ENCODE assay signal across 25 cellular contexts in the genomic region with DNA sequence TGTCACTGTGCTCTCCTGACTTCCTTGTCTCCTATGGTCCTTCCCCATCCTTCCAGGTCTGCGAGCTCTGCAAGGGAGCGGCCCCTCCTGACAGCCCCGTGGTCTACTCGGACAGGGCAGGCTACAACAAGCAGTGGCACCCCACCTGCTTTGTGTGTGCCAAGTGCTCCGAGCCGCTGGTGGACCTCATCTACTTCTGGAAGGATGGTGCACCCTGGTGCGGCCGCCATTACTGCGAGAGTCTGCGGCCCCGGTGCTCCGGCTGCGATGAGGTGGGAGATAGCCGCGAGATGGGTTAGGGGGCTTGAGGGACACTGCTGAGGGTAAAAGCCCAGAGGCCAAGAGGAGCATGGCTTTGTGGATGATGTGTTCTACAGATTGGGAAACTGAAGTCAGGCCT.
DNase-seq lines count a peak whose midpoint lies in the region; ATAC-seq, FAIRE-seq and TF ChIP-seq lines count a peak whose summit lies in the region.
"Had no signal": no experiment of that assay in that cellular context is flagged by ENCODE, and none has a peak within 500 bp of the region (broad histone marks: within the 10 kb centered on the region; RNA-seq: fewer than 3 reads in every experiment).

No MANE protein-coding gene starts in this region.

- H3K14ac ChIP-seq in mesenchymal stem cell (ENCODE audit: low read length in 2 of 2) = no peak overlapping the region

- no peak overlapping the region for H2BK120ac ChIP-seq in mesenchymal stem cell (ENCODE audit: low read depth, low read length)

- no peak overlapping the region for H3K27ac ChIP-seq in astrocyte (ENCODE audit: low read depth, low read length)
- H3K27ac ChIP-seq in mesenchymal stem cell (ENCODE audit: low read length, poor library complexity, severe bottlenecking) = no peak overlapping the region
- H3K27ac ChIP-seq in smooth muscle cell (ENCODE audit: low read depth) = peak overlapping the region; percentile 97
- H3K27ac ChIP-seq in suprapubic skin = no peak overlapping the region
- H3K27ac ChIP-seq: A549, C4-2B, GM23248 had no signal

- H4K8ac ChIP-seq in mesenchymal stem cell (ENCODE audit: low read length) = no peak overlapping the region

- peaks cover 28% of the 10 kb centered on the region for H3K4me1 Mint-ChIP-seq in astrocyte (ENCODE audit: low read depth, unreplicated experiment)

- H3K23ac ChIP-seq in mesenchymal stem cell (ENCODE audit: low read length in 2 of 2) = no peak overlapping the region

- no peak overlapping the region for H3K4me3 Mint-ChIP-seq in astrocyte (ENCODE audit: unreplicated experiment)
- H3K4me3 Mint-ChIP-seq: CD4-positive, CD25-positive, alpha-beta regulatory T cell; CD8-positive, alpha-beta T cell had no signal

- no peaks in the 10 kb centered on the region for H3K9me3 Mint-ChIP-seq in astrocyte (ENCODE audit: unreplicated experiment)
- H3K9me3 Mint-ChIP-seq: CD8-positive, alpha-beta T cell had no signal

- H3K4ac ChIP-seq in mesenchymal stem cell (ENCODE audit: low read depth in 1 of 2, low read length in 2 of 2) = no peak overlapping the region

- H3K9ac ChIP-seq in astrocyte (ENCODE audit: low read length) = no peak overlapping the region
- no peak overlapping the region for H3K9ac ChIP-seq in mesenchymal stem cell (ENCODE audit: low read length)
- H3K9ac ChIP-seq in smooth muscle cell (ENCODE audit: low read depth) = no peak overlapping the region
- H3K9ac ChIP-seq: GM23248 had no signal

- H3K4me3 ChIP-seq in astrocyte (ENCODE audit: insufficient read depth, low read depth, low read length) = no peak overlapping the region
- no peak overlapping the region for H3K4me3 ChIP-seq in mesenchymal stem cell (ENCODE audit: insufficient read depth in 1 of 2, low read depth in 1 of 2, low read length in 2 of 2)
- H3K4me3 ChIP-seq in smooth muscle cell = no peak overlapping the region
- H3K4me3 ChIP-seq in suprapubic skin = no peak overlapping the region
- H3K4me3 ChIP-seq: A549, GM12878, GM23248 had no signal

- H4K91ac ChIP-seq in mesenchymal stem cell (ENCODE audit: low read length) = no peak overlapping the region

- TF ChIP-seq POLR2A in suprapubic skin (IDR thresholded peaks at IDR 0.05) = no peak

- H2BK15ac ChIP-seq in mesenchymal stem cell (ENCODE audit: low read depth, poor library complexity, severe bottlenecking) = no peak overlapping the region

- no peak overlapping the region for H3K18ac ChIP-seq in mesenchymal stem cell (ENCODE audit: low read depth in 1 of 2, low read length in 2 of 2)

- H2AFZ ChIP-seq in astrocyte (ENCODE audit: low read depth, low read length) (no peak overlapping the region), mesenchymal stem cell (ENCODE audit: low read depth, low read length) (no peak overlapping the region), smooth muscle cell (ENCODE audit: low read depth) (no peak overlapping the region)
- H2AFZ ChIP-seq: GM23248 had no signal

- DNase-seq in astrocyte (ENCODE audit: low read depth) = no peak
- no peak for DNase-seq in mesenchymal stem cell
- DNase-seq in smooth muscle cell (lab: John Stamatoyannopoulos, UW; ENCODE audit: unreplicated experiment) = no peak
- DNase-seq in C1 segment of cervical spinal cord (lab: John Stamatoyannopoulos, UW) = no peak
- no peak for DNase-seq in suprapubic skin (ENCODE audit: low spot score in 2 of 2)
- DNase-seq: 8988T; ACHN; AML-193; Caco-2; CD4-positive, CD25-positive, alpha-beta regulatory T cell; CD8-positive, alpha-beta T cell; DMS153; DMS79; EL; GDM1; GM23248; H7; HCEC 1CT had no signal

- 96% methylated on average over 15 of the region's 15 CpGs for whole genome bisulfite sequencing in mesenchymal stem cell
- 97% methylated on average over 15 of the region's 15 CpGs for WGBS in smooth muscle cell (ENCODE audit: low lambda C conversion rate)
- WGBS in suprapubic skin = 93% methylated on average over 12 of the region's 15 CpGs

- peaks cover 20% of the 10 kb centered on the region for H3K4me1 ChIP-seq in astrocyte (ENCODE audit: insufficient read depth, low read length)
- peaks cover 5% of the 10 kb centered on the region for H3K4me1 ChIP-seq in mesenchymal stem cell (ENCODE audit: control insufficient read depth, insufficient read depth, low read depth, low read length)
- H3K4me1 ChIP-seq in smooth muscle cell (ENCODE audit: low read depth) = peaks cover 3% of the 10 kb centered on the region
- H3K4me1 ChIP-seq in suprapubic skin = no peaks in the 10 kb centered on the region
- H3K4me1 ChIP-seq: A549, Caco-2 had no signal

- peaks cover 25% of the 10 kb centered on the region for H3F3A ChIP-seq in smooth muscle cell (ENCODE audit: low read depth)

- ATAC-seq in esophagus mucosa = peak; percentile 10
- no peak for ATAC-seq in HG02642 (IDR thresholded peaks at IDR 0.05; ENCODE audit: poor library complexity, unreplicated experiment)
- ATAC-seq: A549; CD8-positive, alpha-beta T cell; GM12878 had no signal

- peak overlapping the region; percentile 18 to 43 for H2BK12ac ChIP-seq in mesenchymal stem cell (ENCODE audit: low read length in 2 of 2)

- no peak overlapping the region for H3K4me2 ChIP-seq in astrocyte (ENCODE audit: low read length)
- no peak overlapping the region for H3K4me2 ChIP-seq in mesenchymal stem cell (ENCODE audit: low read length, poor library complexity, severe bottlenecking)
- no peak overlapping the region for H3K4me2 ChIP-seq in smooth muscle cell
- H3K4me2 ChIP-seq: A549 had no signal

- FAIRE-seq in astrocyte (lab: Jason Lieb, UNC) = no peak
- FAIRE-seq: A549, GM12878, GM19239, H1 had no signal

- H3K27ac Mint-ChIP-seq in astrocyte (ENCODE audit: unreplicated experiment) = peak overlapping the region; percentile 34
- H3K27ac Mint-ChIP-seq: CD4-positive, CD25-positive, alpha-beta regulatory T cell; CD8-positive, alpha-beta T cell had no signal

- no peaks in the 10 kb centered on the region for H3K79me2 ChIP-seq in astrocyte (ENCODE audit: insufficient read depth, low read length)
- H3K79me2 ChIP-seq in smooth muscle cell (ENCODE audit: low read depth) = no peaks in the 10 kb centered on the region

- no peak for TF ChIP-seq EP300 in suprapubic skin (IDR thresholded peaks at IDR 0.05)

- H2AK5ac ChIP-seq in mesenchymal stem cell (ENCODE audit: low read length, severe bottlenecking) = no peak overlapping the region

- no peaks in the 10 kb centered on the region for H3K27me3 Mint-ChIP-seq in astrocyte (ENCODE audit: low read depth, unreplicated experiment)
- H3K27me3 Mint-ChIP-seq: CD4-positive, CD25-positive, alpha-beta regulatory T cell had no signal

- H3K36me3 ChIP-seq in astrocyte (ENCODE audit: insufficient read depth, low read length) = peaks cover 17% of the 10 kb centered on the region
- peaks cover 29 to 48% of the 10 kb centered on the region in 2 experiments for H3K36me3 ChIP-seq in mesenchymal stem cell (ENCODE audit: control insufficient read depth in 1 of 2, insufficient read depth in 2 of 2, low read depth in 1 of 2, low read length in 2 of 2)
- H3K36me3 ChIP-seq in smooth muscle cell (ENCODE audit: low read depth) = peaks cover 11% of the 10 kb centered on the region
- H3K36me3 ChIP-seq in suprapubic skin = peaks cover 17% of the 10 kb centered on the region

- TF ChIP-seq CTCF in astrocyte (IDR thresholded peaks at IDR 0.05; ENCODE audit: insufficient read depth, low read depth, low read length) = no peak
- TF ChIP-seq CTCF in smooth muscle cell (IDR thresholded peaks at IDR 0.05; ENCODE audit: borderline replicate concordance, insufficient read depth, poor library complexity, severe bottlenecking) = no peak
- TF ChIP-seq CTCF in suprapubic skin (IDR thresholded peaks at IDR 0.05) = no peak

- peaks cover 21% of the 10 kb centered on the region for H3K36me3 Mint-ChIP-seq in astrocyte (ENCODE audit: low read depth, unreplicated experiment)
- H3K36me3 Mint-ChIP-seq: CD8-positive, alpha-beta T cell had no signal

- H4K20me1 ChIP-seq in astrocyte (ENCODE audit: insufficient read depth, low read length) = no peaks in the 10 kb centered on the region
- H4K20me1 ChIP-seq in smooth muscle cell (ENCODE audit: low read depth) = no peaks in the 10 kb centered on the region

- H2BK5ac ChIP-seq in mesenchymal stem cell (ENCODE audit: low read depth, low read length, poor library complexity, severe bottlenecking) = no peak overlapping the region

- peaks cover 15% of the 10 kb centered on the region for H3K79me1 ChIP-seq in mesenchymal stem cell (replicated peaks; ENCODE audit: low read length, poor library complexity, severe bottlenecking)

- H3K27me3 ChIP-seq in astrocyte (ENCODE audit: insufficient read depth, low read length) (no peaks in the 10 kb centered on the region), mesenchymal stem cell (ENCODE audit: control insufficient read depth in 1 of 2, insufficient read depth in 1 of 2, low read length in 2 of 2) (no peaks in the 10 kb centered on the region), smooth muscle cell (ENCODE audit: low read depth) (no peaks in the 10 kb centered on the region), suprapubic skin (no peaks in the 10 kb centered on the region)

- H3K9me3 ChIP-seq in astrocyte (ENCODE audit: insufficient read depth, low read depth, low read length) (no peaks in the 10 kb centered on the region), mesenchymal stem cell (ENCODE audit: control insufficient read depth, low read length) (no peaks in the 10 kb centered on the region), smooth muscle cell (replicated peaks; ENCODE audit: low read depth) (no peaks in the 10 kb centered on the region), suprapubic skin (no peaks in the 10 kb centered on the region)
- H3K9me3 ChIP-seq: A549, Caco-2 had no signal
